In the genomic region with DNA sequence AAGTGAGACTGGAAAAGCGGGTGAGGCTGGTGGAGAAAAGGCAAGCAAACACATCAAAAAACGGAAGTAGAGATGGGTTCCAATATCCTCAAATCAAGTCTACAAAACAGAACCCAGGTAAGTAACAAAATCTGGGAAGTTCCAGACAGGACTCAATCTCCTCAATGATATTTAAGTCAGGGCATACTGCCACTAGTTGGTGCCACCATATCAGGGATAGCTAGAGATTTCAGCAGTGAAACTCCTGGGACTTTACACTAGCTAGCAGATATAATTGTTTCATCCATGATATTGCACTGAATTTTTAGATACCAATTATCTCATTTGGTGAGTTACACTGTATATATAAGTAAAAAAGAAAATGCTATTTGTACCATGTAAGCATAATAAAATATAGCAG, we compare ENCODE assay signal across 1 cellular context.
TF ChIP-seq lines count a peak whose summit lies in the region.

No MANE protein-coding gene starts in this region.

TF ChIP-seq in GM23338, 12 proteins besides CTCF, POLR2A, EP300 and RAD21 (continued from another document):
- TF ChIP-seq REST (IDR thresholded peaks at IDR 0.05; ENCODE audit: unreplicated experiment) (no peak), CREB1 (CRISPR knock-in tag; IDR thresholded peaks at IDR 0.05; ENCODE audit: low read depth) (no peak)
